ENCODE assay signal across 22 cellular contexts in genomic region chr19:28641395-28641794, GRCh38.
"Had no signal": no experiment of that assay in that cellular context is flagged by ENCODE, and none has a peak within 500 bp of the region (broad histone marks: within the 10 kb centered on the region; RNA-seq: fewer than 3 reads in every experiment).

No MANE protein-coding gene starts in this region.

- H3K36me3 Mint-ChIP-seq: memory B cell; naive thymus-derived CD4-positive, alpha-beta T cell had no signal

- H3K9me3 Mint-ChIP-seq: dendritic cell treated with granulocyte-macrophage colony-stimulating factor and Interleukin-4, amounts not matched to agents 40 ng/mL and 50 ng/mL, for 4 days; effector memory CD8-positive, alpha-beta T cell had no signal

- H3K79me2 ChIP-seq: hepatocyte had no signal

- H3K36me3 ChIP-seq: esophagus squamous epithelium, left ventricle myocardium inferior, lower lobe of right lung, right atrium auricular region, sigmoid colon, stomach, thoracic aorta, transverse colon had no signal

- H3K4me2 ChIP-seq: hepatocyte had no signal

- H3K27me3 Mint-ChIP-seq: dendritic cell treated with granulocyte-macrophage colony-stimulating factor and Interleukin-4, amounts not matched to agents 40 ng/mL and 50 ng/mL, for 4 days; memory B cell; naive thymus-derived CD4-positive, alpha-beta T cell had no signal

- ATAC-seq: effector memory CD8-positive, alpha-beta T cell; left cardiac atrium; lower lobe of right lung; naive thymus-derived CD4-positive, alpha-beta T cell had no signal

- H3K4me3 Mint-ChIP-seq: dendritic cell treated with granulocyte-macrophage colony-stimulating factor and Interleukin-4, amounts not matched to agents 40 ng/mL and 50 ng/mL, for 4 days; effector memory CD8-positive, alpha-beta T cell; memory B cell; naive thymus-derived CD4-positive, alpha-beta T cell; nephron progenitor cell had no signal

- H3K27me3 ChIP-seq: esophagus squamous epithelium, hepatocyte, right atrium auricular region, sigmoid colon, transverse colon had no signal

- H3K27ac ChIP-seq: esophagus squamous epithelium, hepatocyte, left ventricle myocardium inferior, lower lobe of right lung, right atrium auricular region, sigmoid colon, skin epidermis, stomach, thoracic aorta, transverse colon had no signal

- H3K27ac Mint-ChIP-seq: dendritic cell treated with granulocyte-macrophage colony-stimulating factor and Interleukin-4, amounts not matched to agents 40 ng/mL and 50 ng/mL, for 4 days; effector memory CD8-positive, alpha-beta T cell; memory B cell; naive thymus-derived CD4-positive, alpha-beta T cell; nephron progenitor cell had no signal

- DNase-seq: effector memory CD8-positive, alpha-beta T cell; esophagus squamous epithelium; head of caudate nucleus; kidney; left cardiac atrium; left ventricle myocardium inferior; lower lobe of right lung; midbrain; naive thymus-derived CD4-positive, alpha-beta T cell; nephron progenitor cell; sigmoid colon; stimulated activated CD4-positive, alpha-beta T cell treated with anti-CD3 and anti-CD28 coated beads, Interleukin-12 subunit alpha, Interleukin-12 subunit beta, amount 100 ng/mL, for 4 hours; stimulated activated naive CD4-positive, alpha-beta T cell; stomach; substantia nigra; transverse colon had no signal

- H3K4me1 Mint-ChIP-seq: memory B cell had no signal

- H3K4me3 ChIP-seq: esophagus squamous epithelium, hepatocyte, left ventricle myocardium inferior, lower lobe of right lung, right atrium auricular region, sigmoid colon, skin epidermis, stomach, thoracic aorta, transverse colon had no signal

- H3K4me1 ChIP-seq: esophagus squamous epithelium, left ventricle myocardium inferior, lower lobe of right lung, right atrium auricular region, sigmoid colon, stomach, transverse colon had no signal
